ENCODE assay signal across 1 cellular context in genomic region chrX:17984415-17984814, GRCh38.
TF ChIP-seq lines count a peak whose summit lies in the region.

No MANE protein-coding gene starts in this region.

TF ChIP-seq in HEK293, 187 proteins besides CTCF, POLR2A, EP300 and RAD21 (continued from another document):
- TF ChIP-seq, protein P1, sequence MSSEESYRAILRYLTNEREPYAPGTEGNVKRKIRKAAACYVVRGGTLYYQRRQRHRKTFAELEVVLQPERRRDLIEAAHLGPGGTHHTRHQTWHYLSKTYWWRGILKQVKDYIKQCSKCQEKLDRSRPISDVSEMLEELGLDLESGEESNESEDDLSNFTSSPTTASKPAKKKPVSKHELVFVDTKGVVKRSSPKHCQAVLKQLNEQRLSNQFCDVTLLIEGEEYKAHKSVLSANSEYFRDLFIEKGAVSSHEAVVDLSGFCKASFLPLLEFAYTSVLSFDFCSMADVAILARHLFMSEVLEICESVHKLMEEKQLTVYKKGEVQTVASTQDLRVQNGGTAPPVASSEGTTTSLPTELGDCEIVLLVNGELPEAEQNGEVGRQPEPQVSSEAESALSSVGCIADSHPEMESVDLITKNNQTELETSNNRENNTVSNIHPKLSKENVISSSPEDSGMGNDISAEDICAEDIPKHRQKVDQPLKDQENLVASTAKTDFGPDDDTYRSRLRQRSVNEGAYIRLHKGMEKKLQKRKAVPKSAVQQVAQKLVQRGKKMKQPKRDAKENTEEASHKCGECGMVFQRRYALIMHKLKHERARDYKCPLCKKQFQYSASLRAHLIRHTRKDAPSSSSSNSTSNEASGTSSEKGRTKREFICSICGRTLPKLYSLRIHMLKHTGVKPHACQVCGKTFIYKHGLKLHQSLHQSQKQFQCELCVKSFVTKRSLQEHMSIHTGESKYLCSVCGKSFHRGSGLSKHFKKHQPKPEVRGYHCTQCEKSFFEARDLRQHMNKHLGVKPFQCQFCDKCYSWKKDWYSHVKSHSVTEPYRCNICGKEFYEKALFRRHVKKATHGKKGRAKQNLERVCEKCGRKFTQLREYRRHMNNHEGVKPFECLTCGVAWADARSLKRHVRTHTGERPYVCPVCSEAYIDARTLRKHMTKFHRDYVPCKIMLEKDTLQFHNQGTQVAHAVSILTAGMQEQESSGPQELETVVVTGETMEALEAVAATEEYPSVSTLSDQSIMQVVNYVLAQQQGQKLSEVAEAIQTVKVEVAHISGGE (tag by site-specific recombination; conservative IDR thresholded peaks at IDR 0.05; ENCODE audit: low read depth), result no peak
- TF ChIP-seq ZNF302 (tag by site-specific recombination; IDR thresholded peaks at IDR 0.05; ENCODE audit: low read depth), result no peak
- no peak for TF ChIP-seq ZNF768 (tag by site-specific recombination; IDR thresholded peaks at IDR 0.05)
- no peak for TF ChIP-seq ZNF2 (tag by site-specific recombination; IDR thresholded peaks at IDR 0.05)
- TF ChIP-seq ZNF518A (tag by site-specific recombination; conservative IDR thresholded peaks at IDR 0.05; ENCODE audit: low read depth), result no peak
